In the genomic region with DNA sequence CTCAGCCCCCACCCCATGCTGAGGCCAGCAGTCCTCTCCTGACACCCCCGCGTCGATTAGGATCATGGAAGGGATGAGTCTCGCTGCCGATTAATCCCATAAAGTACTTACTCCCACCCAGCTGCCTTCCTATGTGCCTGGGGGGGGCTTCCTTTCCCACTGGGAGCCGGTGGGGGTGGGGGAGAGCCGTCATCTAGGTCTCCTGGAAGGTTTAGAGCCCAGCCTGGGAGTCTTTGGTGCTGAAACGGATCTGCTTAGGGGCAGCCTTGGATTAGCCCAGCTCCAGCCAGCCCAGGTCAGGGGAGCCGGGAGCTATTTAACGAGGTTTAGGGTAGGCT, we compare ENCODE assay signal across 16 cellular contexts. TPM values are rescaled to one million over a fixed set of nuclear protein-coding genes. Genes with fewer than 3 reads are reported as not detected.
DNase-seq lines count a peak whose midpoint lies in the region; TF ChIP-seq lines count a peak whose summit lies in the region.
"Had no signal": no experiment of that assay in that cellular context is flagged by ENCODE, and none has a peak within 500 bp of the region (broad histone marks: within the 10 kb centered on the region; RNA-seq: fewer than 3 reads in every experiment).

No MANE protein-coding gene starts in this region.

- no peak for TF ChIP-seq CTCF in mesothelial cell of epicardium (IDR thresholded peaks at IDR 0.05; ENCODE audit: unreplicated experiment)

- H3K4me3 Mint-ChIP-seq in mesothelial cell of epicardium = peak overlapping the region; percentile 30
- H3K4me3 Mint-ChIP-seq: IgD-negative memory B cell had no signal

- no peak overlapping the region for H3K27ac Mint-ChIP-seq in mesothelial cell of epicardium
- H3K27ac Mint-ChIP-seq: IgD-negative memory B cell had no signal

- H3K4me1 Mint-ChIP-seq in mesothelial cell of epicardium = peaks cover 62% of the 10 kb centered on the region

- peaks cover 4% of the 10 kb centered on the region for H3K36me3 Mint-ChIP-seq in mesothelial cell of epicardium
- H3K36me3 Mint-ChIP-seq: IgD-negative memory B cell had no signal

- H3K9me3 Mint-ChIP-seq in mesothelial cell of epicardium = no peaks in the 10 kb centered on the region
- H3K9me3 Mint-ChIP-seq: IgD-negative memory B cell had no signal

- peaks cover 68% of the 10 kb centered on the region for H3K4me1 ChIP-seq in BLaER1

- H3K36me3 ChIP-seq in BLaER1 = no peaks in the 10 kb centered on the region

- peak; percentile 62 for DNase-seq in D341Med (ENCODE audit: low spot score)
- peak; percentile 99 for DNase-seq in NCI-H82 treated with DMSO at 0.1 percent for 48 hours (lab: John Stamatoyannopoulos, UW; ENCODE audit: unreplicated experiment)
- no peak for DNase-seq in mesothelial cell of epicardium (ENCODE audit: low spot score in 2 of 2, unreplicated experiment in 2 of 2)
- DNase-seq in HT-29 (ENCODE audit: low spot score) = no peak
- no peak for DNase-seq in NCI-H146 (lab: John Stamatoyannopoulos, UW)
- DNase-seq in putamen (ENCODE audit: low spot score) = no peak
- DNase-seq: BE2C, NCI-H1694, NCI-H2171, NCI-H446 treated with DMSO at 0.1 percent for 48 hours, T-helper 1 cell had no signal

- no peaks in the 10 kb centered on the region for H3K27me3 Mint-ChIP-seq in mesothelial cell of epicardium (ENCODE audit: low read depth)

- no peak overlapping the region for H3K4me3 ChIP-seq in BLaER1
- H3K4me3 ChIP-seq: HAP-1 had no signal

- H3K9ac ChIP-seq in BLaER1 = no peak overlapping the region

- no peak overlapping the region for H3K27ac ChIP-seq in BLaER1

- H3K4me2 ChIP-seq in BLaER1 = peak overlapping the region; percentile 86; the same call in 1 of the 2 replicates

- peaks cover 55% of the 10 kb centered on the region for H4K20me1 ChIP-seq in BLaER1

- H3K9me3 ChIP-seq in BLaER1 = no peaks in the 10 kb centered on the region
- H3K9me3 ChIP-seq: BE2C, HAP-1 had no signal

- peaks cover 48% of the 10 kb centered on the region for H3K27me3 ChIP-seq in BLaER1

RNA-seq across cellular contexts. Expression of gene SAMD11, which starts 9.8 kb away (rescaled TPM):
- total RNA-seq in mesothelial cell of epicardium = 303 to 325 TPM (median 313 TPM) in 3 replicates
- total RNA-seq in HT-29 (2014; rRNA removed; shearing (Covaris generic)) = 0.10 TPM in 1 of 2 replicates, not detected in the other

RNA-seq across cellular contexts. Expression of gene NOC2L, which starts 25.5 kb away (rescaled TPM):
- total RNA-seq in mesothelial cell of epicardium = 69.3 to 73.1 TPM (median 69.8 TPM) in 3 replicates
- 223 and 226 TPM in 2 replicates for total RNA-seq in HT-29 (2014; rRNA removed; shearing (Covaris generic))

RNA-seq across cellular contexts. Expression of gene KLHL17, which starts 26.8 kb away (rescaled TPM):
- 44.7 to 49.8 TPM (median 47.0 TPM) in 3 replicates for total RNA-seq in mesothelial cell of epicardium
- 33.4 and 44.4 TPM in 2 replicates for total RNA-seq in HT-29 (2014; rRNA removed; shearing (Covaris generic))

RNA-seq across cellular contexts. Expression of gene PLEKHN1, which starts 32.7 kb away (rescaled TPM):
- total RNA-seq in mesothelial cell of epicardium = 33.6 to 36.0 TPM (median 34.4 TPM) in 3 replicates
- total RNA-seq in HT-29 (2014; rRNA removed; shearing (Covaris generic)) = 2.4 and 9.3 TPM in 2 replicates
- total RNA-seq: OCI-LY7 had no signal

RNA-seq across cellular contexts. Expression of gene PERM1, which starts 48.3 kb away (rescaled TPM):
- total RNA-seq in mesothelial cell of epicardium = 1.6 to 2.8 TPM (median 2.7 TPM) in 3 replicates
- 0.03 TPM in 1 of 2 replicates, not detected in the other for total RNA-seq in HT-29 (2014; rRNA removed; shearing (Covaris generic))
- total RNA-seq: LHCN-M2, OCI-LY7 had no signal

Comparison
In these comparisons a context has a peak if more than half of its experiments do, and no peak if none do; other contexts are left out.
1. DNase-seq: peak in D341Med (single experiment) and NCI-H82 treated with DMSO at 0.1 percent for 48 hours (single experiment); none in mesothelial cell of epicardium (0 of 2), HT-29 (single experiment), NCI-H146 (single experiment) and putamen (single experiment).
2. RNA of gene SAMD11, which starts 9.8 kb away (total RNA-seq): 303 to 325 TPM in mesothelial cell of epicardium; 0.10 TPM in HT-29; every median in the first group is over 100 times any median in the second.